Comparison of ENCODE assay signal across 8 cellular contexts in genomic region chr5:139341689-139342422, GRCh38.
A peak's percentile ranks its signal among the peaks of the same experiment; 100 is the strongest.
DNase-seq lines count a peak whose midpoint lies in the region; FAIRE-seq and TF ChIP-seq lines count a peak whose summit lies in the region.

PAIP2 (plus strand) TSS chr5:139341854; CDS start chr5:139363785, 21,931 bp downstream.

- peaks cover 43% of the 10 kb centered on the region for H4K20me1 ChIP-seq in Loucy (ENCODE audit: insufficient read depth, low read length, poor library complexity, severe bottlenecking)

- H3K9me3 ChIP-seq in ES-I3 (ENCODE audit: control insufficient read depth, insufficient read depth, low read length) (no peaks in the 10 kb centered on the region), Loucy (ENCODE audit: insufficient read depth, low read depth, low read length) (no peaks in the 10 kb centered on the region)

- TF ChIP-seq CTCF in Loucy (conservative IDR thresholded peaks at IDR 0.05; ENCODE audit: low read length) = peak; percentile 76
- TF ChIP-seq CTCF in fibroblast of pulmonary artery (IDR thresholded peaks at IDR 0.05; ENCODE audit: low read length, missing control alignments) = peak; percentile 70
- peak; percentile 61 to 71 (median 70) for TF ChIP-seq CTCF in nephron (IDR thresholded peaks at IDR 0.05; ENCODE audit: unreplicated experiment in 3 of 3)

- peak within 1 kb of the TSS; percentile 96 for H3K4me2 ChIP-seq in Loucy (ENCODE audit: low read depth, low read length, poor library complexity, severe bottlenecking)

- H3K4me3 ChIP-seq in Loucy (ENCODE audit: low read length, poor library complexity, severe bottlenecking) = peak within 1 kb of the TSS; percentile 93
- peak within 1 kb of the TSS; percentile 100 for H3K4me3 ChIP-seq in fibroblast of pulmonary artery (replicated peaks; ENCODE audit: low read depth, low read length)

- H3K9me3 Mint-ChIP-seq in nephron = no peaks in the 10 kb centered on the region
- no peaks in the 10 kb centered on the region for H3K9me3 Mint-ChIP-seq in stimulated activated naive CD8-positive, alpha-beta T cell treated with anti-CD3 and anti-CD28 coated beads, Interleukin-15, Interleukin-2, amounts not matched to agents 100 ng/mL and 50 ng/mL, for 24 hours

- peak within 1 kb of the TSS; percentile 65 for H2AFZ ChIP-seq in Loucy (ENCODE audit: low read length)

- DNase-seq in H54 (ENCODE audit: insufficient read length, low spot score) = peak; percentile 88
- peak; percentile 96 for DNase-seq in activated T-helper 9 cell treated with anti-CD3 and anti-CD28 coated beads, Interleukin-2, amount 50 U/mL, for 16 hours (ENCODE audit: low read depth)
- DNase-seq in fibroblast of pulmonary artery (ENCODE audit: low read depth) = peak; percentile 98

- TF ChIP-seq POLR2A in H54 (IDR thresholded peaks at IDR 0.05; ENCODE audit: low read depth, low read length) = peak; percentile 93
- peak; percentile 93 for TF ChIP-seq POLR2A in Raji (IDR thresholded peaks at IDR 0.05; ENCODE audit: insufficient read depth, low read depth, low read length)

- H3K36me3 ChIP-seq in ES-I3 (ENCODE audit: insufficient read depth, low read length) = no peaks in the 10 kb centered on the region
- no peaks in the 10 kb centered on the region for H3K36me3 ChIP-seq in Loucy (ENCODE audit: insufficient read depth, low read length)

- no peaks in the 10 kb centered on the region for H3K27me3 Mint-ChIP-seq in nephron (ENCODE audit: low read depth)
- H3K27me3 Mint-ChIP-seq in stimulated activated naive CD8-positive, alpha-beta T cell treated with anti-CD3 and anti-CD28 coated beads, Interleukin-15, Interleukin-2, amounts not matched to agents 100 ng/mL and 50 ng/mL, for 24 hours = no peaks in the 10 kb centered on the region

- H3F3A ChIP-seq in Loucy (ENCODE audit: low read depth) = peaks cover 3% of the 10 kb centered on the region; the same call in 1 of the 2 replicates

- H3K27me3 ChIP-seq in Loucy (ENCODE audit: insufficient read depth, low read length, poor library complexity, severe bottlenecking) = no peaks in the 10 kb centered on the region

- peak within 1 kb of the TSS; percentile 96 to 99 (median 98) for H3K27ac Mint-ChIP-seq in nephron
- H3K27ac Mint-ChIP-seq in stimulated activated naive CD8-positive, alpha-beta T cell treated with anti-CD3 and anti-CD28 coated beads, Interleukin-15, Interleukin-2, amounts not matched to agents 100 ng/mL and 50 ng/mL, for 24 hours = peak within 1 kb of the TSS; percentile 99

- H3K4me1 ChIP-seq in ES-I3 (ENCODE audit: insufficient read depth, low read length) (no peaks in the 10 kb centered on the region), Loucy (ENCODE audit: insufficient read depth, low read length, poor library complexity, severe bottlenecking) (peaks cover 29% of the 10 kb centered on the region)

- peaks cover 35% of the 10 kb centered on the region for H3K4me1 Mint-ChIP-seq in nephron
- peaks cover 48% of the 10 kb centered on the region for H3K4me1 Mint-ChIP-seq in stimulated activated naive CD8-positive, alpha-beta T cell treated with anti-CD3 and anti-CD28 coated beads, Interleukin-15, Interleukin-2, amounts not matched to agents 100 ng/mL and 50 ng/mL, for 24 hours (ENCODE audit: low read depth)

- H3K9ac ChIP-seq in ES-I3 (ENCODE audit: low read depth, low read length) (peak within 1 kb of the TSS; percentile 99), Loucy (ENCODE audit: low read depth, low read length, poor library complexity, severe bottlenecking) (peak within 1 kb of the TSS; percentile 92)

- H3K9me2 ChIP-seq in Loucy (replicated peaks; ENCODE audit: low read depth, low read length) = no peaks in the 10 kb centered on the region

- H3K36me3 Mint-ChIP-seq in nephron (ENCODE audit: low read depth) = peaks cover 28% of the 10 kb centered on the region
- H3K36me3 Mint-ChIP-seq in stimulated activated naive CD8-positive, alpha-beta T cell treated with anti-CD3 and anti-CD28 coated beads, Interleukin-15, Interleukin-2, amounts not matched to agents 100 ng/mL and 50 ng/mL, for 24 hours (ENCODE audit: low read depth) = peaks cover 20% of the 10 kb centered on the region

- peak; percentile 78 for FAIRE-seq in H54 (lab: Jason Lieb, UNC)

- peak within 1 kb of the TSS; percentile 91 to 94 (median 92) for H3K4me3 Mint-ChIP-seq in nephron
- peak within 1 kb of the TSS; percentile 99 for H3K4me3 Mint-ChIP-seq in stimulated activated naive CD8-positive, alpha-beta T cell treated with anti-CD3 and anti-CD28 coated beads, Interleukin-15, Interleukin-2, amounts not matched to agents 100 ng/mL and 50 ng/mL, for 24 hours

- peaks cover 46% of the 10 kb centered on the region for H3K79me2 ChIP-seq in Loucy (ENCODE audit: insufficient read depth, low read length)

Comparison
In these comparisons a context has a peak if more than half of its experiments do, and no peak if none do; other contexts are left out.
1. Peak in every context shown above with its lines: DNase-seq and H3K4me3 ChIP-seq.